1 cellular context compared by ENCODE assay signal in genomic region chr10:73865459-73866442, GRCh38.
TF ChIP-seq lines count a peak whose summit lies in the region.

No MANE protein-coding gene starts in this region.

TF ChIP-seq in K562, 482 proteins besides CTCF, POLR2A, EP300 and RAD21 (continues in another document):
- no peak for TF ChIP-seq TBP (optimal IDR thresholded peaks at IDR 0.05; ENCODE audit: low read depth, low read length)
- TF ChIP-seq, protein P1, sequence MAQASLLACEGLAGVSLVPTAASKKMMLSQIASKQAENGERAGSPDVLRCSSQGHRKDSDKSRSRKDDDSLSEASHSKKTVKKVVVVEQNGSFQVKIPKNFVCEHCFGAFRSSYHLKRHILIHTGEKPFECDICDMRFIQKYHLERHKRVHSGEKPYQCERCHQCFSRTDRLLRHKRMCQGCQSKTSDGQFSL (CRISPR knock-in tag; IDR thresholded peaks at IDR 0.05) = peak; percentile 46; the same call in 1 of the 2 replicates
- TF ChIP-seq, protein P1 (tag; IDR thresholded peaks at IDR 0.05) = no peak
- TF ChIP-seq, protein P2, sequence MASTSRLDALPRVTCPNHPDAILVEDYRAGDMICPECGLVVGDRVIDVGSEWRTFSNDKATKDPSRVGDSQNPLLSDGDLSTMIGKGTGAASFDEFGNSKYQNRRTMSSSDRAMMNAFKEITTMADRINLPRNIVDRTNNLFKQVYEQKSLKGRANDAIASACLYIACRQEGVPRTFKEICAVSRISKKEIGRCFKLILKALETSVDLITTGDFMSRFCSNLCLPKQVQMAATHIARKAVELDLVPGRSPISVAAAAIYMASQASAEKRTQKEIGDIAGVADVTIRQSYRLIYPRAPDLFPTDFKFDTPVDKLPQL (IDR thresholded peaks at IDR 0.05; ENCODE audit: extremely low read depth, insufficient read length) = no peak
- no peak for TF ChIP-seq ZNF644 (tag; IDR thresholded peaks at IDR 0.05; ENCODE audit: low read depth)
- no peak for TF ChIP-seq ZNF41 (CRISPR knock-in tag; conservative IDR thresholded peaks at IDR 0.05)
- no peak for TF ChIP-seq IRF1 (CRISPR knock-in tag; IDR thresholded peaks at IDR 0.05; ENCODE audit: borderline replicate concordance)
- TF ChIP-seq, protein P3, sequence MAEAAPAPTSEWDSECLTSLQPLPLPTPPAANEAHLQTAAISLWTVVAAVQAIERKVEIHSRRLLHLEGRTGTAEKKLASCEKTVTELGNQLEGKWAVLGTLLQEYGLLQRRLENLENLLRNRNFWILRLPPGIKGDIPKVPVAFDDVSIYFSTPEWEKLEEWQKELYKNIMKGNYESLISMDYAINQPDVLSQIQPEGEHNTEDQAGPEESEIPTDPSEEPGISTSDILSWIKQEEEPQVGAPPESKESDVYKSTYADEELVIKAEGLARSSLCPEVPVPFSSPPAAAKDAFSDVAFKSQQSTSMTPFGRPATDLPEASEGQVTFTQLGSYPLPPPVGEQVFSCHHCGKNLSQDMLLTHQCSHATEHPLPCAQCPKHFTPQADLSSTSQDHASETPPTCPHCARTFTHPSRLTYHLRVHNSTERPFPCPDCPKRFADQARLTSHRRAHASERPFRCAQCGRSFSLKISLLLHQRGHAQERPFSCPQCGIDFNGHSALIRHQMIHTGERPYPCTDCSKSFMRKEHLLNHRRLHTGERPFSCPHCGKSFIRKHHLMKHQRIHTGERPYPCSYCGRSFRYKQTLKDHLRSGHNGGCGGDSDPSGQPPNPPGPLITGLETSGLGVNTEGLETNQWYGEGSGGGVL (CRISPR knock-in tag; IDR thresholded peaks at IDR 0.05) = no peak
- peak; percentile 4; the same call in 1 of the 2 replicates for TF ChIP-seq ELF1 (tag; IDR thresholded peaks at IDR 0.05)
- TF ChIP-seq NFE2 (IDR thresholded peaks at IDR 0.05; ENCODE audit: low read depth) = no peak
- TF ChIP-seq SETDB1 (IDR thresholded peaks at IDR 0.05; ENCODE audit: low read length) = no peak
- peak; percentile 79; the same call in 1 of the 2 replicates for TF ChIP-seq SPI1 (IDR thresholded peaks at IDR 0.05; ENCODE audit: borderline replicate concordance, low read depth, low read length)
- no peak for TF ChIP-seq ZKSCAN8 (CRISPR knock-in tag; IDR thresholded peaks at IDR 0.05)
- TF ChIP-seq, protein P4, sequence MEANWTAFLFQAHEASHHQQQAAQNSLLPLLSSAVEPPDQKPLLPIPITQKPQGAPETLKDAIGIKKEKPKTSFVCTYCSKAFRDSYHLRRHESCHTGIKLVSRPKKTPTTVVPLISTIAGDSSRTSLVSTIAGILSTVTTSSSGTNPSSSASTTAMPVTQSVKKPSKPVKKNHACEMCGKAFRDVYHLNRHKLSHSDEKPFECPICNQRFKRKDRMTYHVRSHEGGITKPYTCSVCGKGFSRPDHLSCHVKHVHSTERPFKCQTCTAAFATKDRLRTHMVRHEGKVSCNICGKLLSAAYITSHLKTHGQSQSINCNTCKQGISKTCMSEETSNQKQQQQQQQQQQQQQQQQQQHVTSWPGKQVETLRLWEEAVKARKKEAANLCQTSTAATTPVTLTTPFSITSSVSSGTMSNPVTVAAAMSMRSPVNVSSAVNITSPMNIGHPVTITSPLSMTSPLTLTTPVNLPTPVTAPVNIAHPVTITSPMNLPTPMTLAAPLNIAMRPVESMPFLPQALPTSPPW (CRISPR knock-in tag; IDR thresholded peaks at IDR 0.05) = peak; percentile 85
- no peak for TF ChIP-seq STAT5B (CRISPR knock-in tag; IDR thresholded peaks at IDR 0.05)
- no peak for TF ChIP-seq TSC22D4 (tag; IDR thresholded peaks at IDR 0.05)
- TF ChIP-seq E2F3 (CRISPR knock-in tag; IDR thresholded peaks at IDR 0.05) = no peak
- TF ChIP-seq PCBP2 (IDR thresholded peaks at IDR 0.05; ENCODE audit: low read depth, low read length, poor library complexity, severe bottlenecking) = no peak
- TF ChIP-seq USF2 (CRISPR knock-in tag; IDR thresholded peaks at IDR 0.05) = no peak
- TF ChIP-seq, protein P5, sequence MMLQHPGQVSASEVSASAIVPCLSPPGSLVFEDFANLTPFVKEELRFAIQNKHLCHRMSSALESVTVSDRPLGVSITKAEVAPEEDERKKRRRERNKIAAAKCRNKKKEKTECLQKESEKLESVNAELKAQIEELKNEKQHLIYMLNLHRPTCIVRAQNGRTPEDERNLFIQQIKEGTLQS (IDR thresholded peaks at IDR 0.05) = no peak
- TF ChIP-seq, protein P5 (CRISPR knock-in tag; conservative IDR thresholded peaks at IDR 0.05) = no peak
- no peak for TF ChIP-seq EGR1 (conservative IDR thresholded peaks at IDR 0.05)
- TF ChIP-seq CTBP1 (IDR thresholded peaks at IDR 0.05; ENCODE audit: borderline replicate concordance) = peak; percentile 48; the same call in 1 of the 2 replicates
- TF ChIP-seq POLR2B (IDR thresholded peaks at IDR 0.05; ENCODE audit: low read depth, partially characterized antibody) = no peak
- no peak for TF ChIP-seq CC2D1A (IDR thresholded peaks at IDR 0.05)
- TF ChIP-seq PHF21A (IDR thresholded peaks at IDR 0.05; ENCODE audit: borderline replicate concordance, low read depth) = no peak
- TF ChIP-seq GTF2A2 (tag; IDR thresholded peaks at IDR 0.05) = no peak
- no peak for TF ChIP-seq KLF10 (CRISPR knock-in tag; IDR thresholded peaks at IDR 0.05)
- TF ChIP-seq ZBTB40 (IDR thresholded peaks at IDR 0.05) = peak; percentile 60; the same call in 1 of the 2 replicates
- TF ChIP-seq ZBTB40 (CRISPR knock-in tag; IDR thresholded peaks at IDR 0.05) = no peak
- TF ChIP-seq, protein P6, sequence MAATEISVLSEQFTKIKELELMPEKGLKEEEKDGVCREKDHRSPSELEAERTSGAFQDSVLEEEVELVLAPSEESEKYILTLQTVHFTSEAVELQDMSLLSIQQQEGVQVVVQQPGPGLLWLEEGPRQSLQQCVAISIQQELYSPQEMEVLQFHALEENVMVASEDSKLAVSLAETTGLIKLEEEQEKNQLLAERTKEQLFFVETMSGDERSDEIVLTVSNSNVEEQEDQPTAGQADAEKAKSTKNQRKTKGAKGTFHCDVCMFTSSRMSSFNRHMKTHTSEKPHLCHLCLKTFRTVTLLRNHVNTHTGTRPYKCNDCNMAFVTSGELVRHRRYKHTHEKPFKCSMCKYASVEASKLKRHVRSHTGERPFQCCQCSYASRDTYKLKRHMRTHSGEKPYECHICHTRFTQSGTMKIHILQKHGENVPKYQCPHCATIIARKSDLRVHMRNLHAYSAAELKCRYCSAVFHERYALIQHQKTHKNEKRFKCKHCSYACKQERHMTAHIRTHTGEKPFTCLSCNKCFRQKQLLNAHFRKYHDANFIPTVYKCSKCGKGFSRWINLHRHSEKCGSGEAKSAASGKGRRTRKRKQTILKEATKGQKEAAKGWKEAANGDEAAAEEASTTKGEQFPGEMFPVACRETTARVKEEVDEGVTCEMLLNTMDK (IDR thresholded peaks at IDR 0.05; ENCODE audit: borderline replicate concordance, insufficient read depth, low read depth, low read length, poor library complexity, severe bottlenecking) = no peak
- no peak for TF ChIP-seq RBM14 (IDR thresholded peaks at IDR 0.05; ENCODE audit: borderline replicate concordance, insufficient read depth, low read depth, low read length)
- no peak for TF ChIP-seq CSDE1 (IDR thresholded peaks at IDR 0.05)
- TF ChIP-seq, protein P7, sequence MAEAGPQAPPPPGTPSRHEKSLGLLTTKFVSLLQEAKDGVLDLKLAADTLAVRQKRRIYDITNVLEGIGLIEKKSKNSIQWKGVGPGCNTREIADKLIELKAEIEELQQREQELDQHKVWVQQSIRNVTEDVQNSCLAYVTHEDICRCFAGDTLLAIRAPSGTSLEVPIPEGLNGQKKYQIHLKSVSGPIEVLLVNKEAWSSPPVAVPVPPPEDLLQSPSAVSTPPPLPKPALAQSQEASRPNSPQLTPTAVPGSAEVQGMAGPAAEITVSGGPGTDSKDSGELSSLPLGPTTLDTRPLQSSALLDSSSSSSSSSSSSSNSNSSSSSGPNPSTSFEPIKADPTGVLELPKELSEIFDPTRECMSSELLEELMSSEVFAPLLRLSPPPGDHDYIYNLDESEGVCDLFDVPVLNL (CRISPR knock-in tag; IDR thresholded peaks at IDR 0.05; ENCODE audit: low read depth) = peak; percentile 33; the same call in 1 of the 2 replicates
